In genomic region chr6:116370328-116370716, GRCh38 we compare ENCODE assay signal across 8 cellular contexts. TPM values are rescaled to one million over a fixed set of nuclear protein-coding genes. Genes with fewer than 3 reads are reported as not detected.
DNase-seq lines count a peak whose midpoint lies in the region; ATAC-seq, FAIRE-seq and TF ChIP-seq lines count a peak whose summit lies in the region.

No MANE protein-coding gene starts in this region.

- TF ChIP-seq CTCF in activated B cell treated with CpG ODN at 0.5 μM for 24 hours (IDR thresholded peaks at IDR 0.05) = no peak

- no peak for FAIRE-seq in urothelium cell line (lab: Jason Lieb, UNC)

- no peak overlapping the region for H3K27ac Mint-ChIP-seq in activated CD4-positive, alpha-beta T cell treated with anti-CD3 and anti-CD28 coated beads for 36 hours
- peak overlapping the region; percentile 87 for H3K27ac Mint-ChIP-seq in activated B cell treated with CpG ODN at 0.5 μM for 24 hours

- DNase-seq in activated CD4-positive, alpha-beta T cell treated with anti-CD3 and anti-CD28 coated beads for 36 hours = no peak
- DNase-seq in activated CD4-positive, alpha-beta T cell treated with anti-CD3 and anti-CD28 coated beads for 4 hours = no peak
- no peak for DNase-seq in activated B cell treated with CpG ODN at 0.5 μM for 24 hours
- DNase-seq in right cardiac atrium = no peak
- DNase-seq in sciatic nerve (ENCODE audit: low spot score) = no peak
- DNase-seq in urothelium cell line (ENCODE audit: low spot score) = no peak
- DNase-seq in NCI-H1105 (lab: John Stamatoyannopoulos, UW) = no peak

- peaks cover 19% of the 10 kb centered on the region for H3K27me3 Mint-ChIP-seq in activated CD4-positive, alpha-beta T cell treated with anti-CD3 and anti-CD28 coated beads for 36 hours
- H3K27me3 Mint-ChIP-seq in activated B cell treated with CpG ODN at 0.5 μM for 24 hours = no peaks in the 10 kb centered on the region

- peak overlapping the region; percentile 79 for H3K27ac ChIP-seq in right cardiac atrium (ENCODE audit: low read length)

- intact Hi-C loops in activated CD4-positive, alpha-beta T cell treated with anti-CD3 and anti-CD28 coated beads for 36 hours (cut with DNase I, micrococcal nuclease) = no loop called here
- intact Hi-C loops in activated B cell treated with CpG ODN at 0.5 μM for 24 hours (cut with micrococcal nuclease) = loop anchor here (1.0 to 5.0 kb wide), 9 partner anchors 17 to 202 kb away; partner anchors contain the start of gene RWDD1
- intact Hi-C loops in right cardiac atrium (cut with DNase I) = loop anchor here in 1 of 4 donors (5.0 kb wide), 1 partner anchor 67 kb away; no protein-coding TSS in a partner anchor
- intact Hi-C loops in sciatic nerve (cut with DNase I) = no loop called here

- peak overlapping the region; percentile 74 for H3K4me3 ChIP-seq in right cardiac atrium (ENCODE audit: low read length)

- no peaks in the 10 kb centered on the region for H3K9me3 Mint-ChIP-seq in activated CD4-positive, alpha-beta T cell treated with anti-CD3 and anti-CD28 coated beads for 36 hours (ENCODE audit: low read depth)
- H3K9me3 Mint-ChIP-seq in activated B cell treated with CpG ODN at 0.5 μM for 24 hours = no peaks in the 10 kb centered on the region

- CTCF ChIA-PET in activated CD4-positive, alpha-beta T cell treated with anti-CD3 and anti-CD28 coated beads for 36 hours (lab: Charles Lee) = interaction anchor here (0.6 to 1.1 kb wide), 2 partner anchors 101 to 124 kb away, joined by 3 read pairs; no protein-coding TSS in a partner anchor
- CTCF ChIA-PET in activated B cell treated with CpG ODN at 0.5 μM for 24 hours (lab: Charles Lee) = interaction anchor here (0.6 to 0.7 kb wide), 2 partner anchors 81 to 102 kb away, joined by 3 read pairs; no protein-coding TSS in a partner anchor

- no peaks in the 10 kb centered on the region for H3K27me3 ChIP-seq in right cardiac atrium (ENCODE audit: control insufficient read depth, insufficient read depth)

- no peaks in the 10 kb centered on the region for H3K4me1 ChIP-seq in right cardiac atrium (ENCODE audit: control insufficient read depth, insufficient read depth, low read length)

- H3K4me1 Mint-ChIP-seq in activated CD4-positive, alpha-beta T cell treated with anti-CD3 and anti-CD28 coated beads for 36 hours = peaks cover 11% of the 10 kb centered on the region
- H3K4me1 Mint-ChIP-seq in activated B cell treated with CpG ODN at 0.5 μM for 24 hours = peaks cover 26% of the 10 kb centered on the region

- peak overlapping the region; percentile 71 for H3K4me3 Mint-ChIP-seq in activated CD4-positive, alpha-beta T cell treated with anti-CD3 and anti-CD28 coated beads for 36 hours
- H3K4me3 Mint-ChIP-seq in activated B cell treated with CpG ODN at 0.5 μM for 24 hours = peak overlapping the region; percentile 90

- no peak for ATAC-seq in activated CD4-positive, alpha-beta T cell treated with anti-CD3 and anti-CD28 coated beads for 36 hours
- ATAC-seq in activated B cell treated with CpG ODN at 0.5 μM for 24 hours (ENCODE audit: low read depth) (peak; percentile 38), right cardiac atrium (peak; percentile 35 to 47), sciatic nerve (peak; percentile 37), HG02870 (IDR thresholded peaks at IDR 0.05; ENCODE audit: unreplicated experiment) (no peak)

- no peaks in the 10 kb centered on the region for H3K9me3 ChIP-seq in right cardiac atrium (ENCODE audit: control insufficient read depth, low read length)

- under 1% methylated on average over 18 of the region's 18 CpGs for WGBS in right cardiac atrium

- POLR2A ChIA-PET in activated CD4-positive, alpha-beta T cell treated with anti-CD3 and anti-CD28 coated beads for 36 hours (lab: Charles Lee) = no interaction called here
- POLR2A ChIA-PET in activated B cell treated with CpG ODN at 0.5 μM for 24 hours (lab: Charles Lee) = interaction anchor here (0.7 to 2.5 kb wide), 6 partner anchors 14 to 163 kb away, joined by 4 to 13 read pairs (median 6); no protein-coding TSS in a partner anchor

- no peaks in the 10 kb centered on the region for H3K36me3 Mint-ChIP-seq in activated CD4-positive, alpha-beta T cell treated with anti-CD3 and anti-CD28 coated beads for 36 hours (ENCODE audit: low read depth)
- no peaks in the 10 kb centered on the region for H3K36me3 Mint-ChIP-seq in activated B cell treated with CpG ODN at 0.5 μM for 24 hours (ENCODE audit: low read depth)

RNA-seq across cellular contexts. Expression of gene DSE, which starts 0.4 kb away (rescaled TPM):
- total RNA-seq in activated CD4-positive, alpha-beta T cell treated with anti-CD3 and anti-CD28 coated beads for 36 hours = 1 to 10 TPM; 5.6 TPM
- total RNA-seq in activated B cell treated with CpG ODN at 0.5 μM for 24 hours (22.2 and 23.4 TPM in 2 replicates), right cardiac atrium (10 to 100 TPM; 16.5 to 34.3 (median 24.9) TPM), sciatic nerve (82.7 TPM)
- polyA plus RNA-seq in right cardiac atrium = 6.9 TPM

Comparison
In these comparisons a context has a peak if more than half of its experiments do, and no peak if none do; other contexts are left out.
1. ATAC-seq: peak in activated B cell treated with CpG ODN at 0.5 μM for 24 hours (single experiment), right cardiac atrium (2 of 2) and sciatic nerve (single experiment); none in activated CD4-positive, alpha-beta T cell treated with anti-CD3 and anti-CD28 coated beads for 36 hours (single experiment) and HG02870 (single experiment).